ENCODE assay signal across 10 cellular contexts in genomic region chr10:22715290-22715625, GRCh38. TPM values are rescaled to one million over a fixed set of nuclear protein-coding genes. Genes with fewer than 3 reads are reported as not detected.
DNase-seq lines count a peak whose midpoint lies in the region; ATAC-seq, FAIRE-seq and TF ChIP-seq lines count a peak whose summit lies in the region.
"Had no signal": no experiment of that assay in that cellular context is flagged by ENCODE, and none has a peak within 500 bp of the region (broad histone marks: within the 10 kb centered on the region; RNA-seq: fewer than 3 reads in every experiment).

No MANE protein-coding gene starts in this region.

- H3K9ac ChIP-seq in astrocyte (ENCODE audit: low read length): no peak overlapping the region

- TF ChIP-seq CTCF in BJ (IDR thresholded peaks at IDR 0.05; ENCODE audit: insufficient read depth, low read depth, low read length) (no peak), HFFc6 (IDR thresholded peaks at IDR 0.05) (no peak), astrocyte (IDR thresholded peaks at IDR 0.05; ENCODE audit: insufficient read depth, low read depth, low read length) (no peak), left lung (IDR thresholded peaks at IDR 0.05) (no peak)

- H3K27me3 ChIP-seq in BJ (ENCODE audit: control insufficient read depth, insufficient read depth, low read length): no peaks in the 10 kb centered on the region
- H3K27me3 ChIP-seq in astrocyte (ENCODE audit: insufficient read depth, low read length): no peaks in the 10 kb centered on the region
- no peaks in the 10 kb centered on the region for H3K27me3 ChIP-seq in left lung
- H3K27me3 ChIP-seq: testis had no signal

- peak overlapping the region; percentile 99 for H2AFZ ChIP-seq in astrocyte (ENCODE audit: low read depth, low read length)

- H3K4me2 ChIP-seq in astrocyte (ENCODE audit: low read length): peak overlapping the region; percentile 92

- no peaks in the 10 kb centered on the region for H3K36me3 ChIP-seq in BJ (ENCODE audit: control insufficient read depth, insufficient read depth, low read length)
- no peaks in the 10 kb centered on the region for H3K36me3 ChIP-seq in astrocyte (ENCODE audit: insufficient read depth, low read length)
- no peaks in the 10 kb centered on the region for H3K36me3 ChIP-seq in left lung

- H3K9me3 Mint-ChIP-seq in HFFc6 (no peaks in the 10 kb centered on the region), astrocyte (ENCODE audit: unreplicated experiment) (no peaks in the 10 kb centered on the region), naive B cell (no peaks in the 10 kb centered on the region)

- H3K4me1 ChIP-seq in astrocyte (ENCODE audit: insufficient read depth, low read length) (peaks cover 15% of the 10 kb centered on the region), left lung (peaks cover 0 to 35% of the 10 kb centered on the region in 2 donors)

- H3K27ac Mint-ChIP-seq in HFFc6 (peak overlapping the region; percentile 28), astrocyte (ENCODE audit: unreplicated experiment) (peak overlapping the region; percentile 36), naive B cell (peak overlapping the region in 5 of 6 donors; percentile 3 to 96 (median 70))

- peaks cover 7% of the 10 kb centered on the region for H3K27me3 Mint-ChIP-seq in HFFc6 (ENCODE audit: insufficient read depth)
- no peaks in the 10 kb centered on the region for H3K27me3 Mint-ChIP-seq in astrocyte (ENCODE audit: low read depth, unreplicated experiment)
- H3K27me3 Mint-ChIP-seq in naive B cell: no peaks in the 10 kb centered on the region

- H3K4me1 Mint-ChIP-seq in HFFc6 (ENCODE audit: low read depth) (peaks cover 29% of the 10 kb centered on the region), astrocyte (ENCODE audit: low read depth, unreplicated experiment) (peaks cover 12% of the 10 kb centered on the region), naive B cell (peaks cover 21 to 32% (median 30%) of the 10 kb centered on the region in 3 donors)

- POLR2A ChIA-PET in BJ (lab: Charles Lee): no interaction called here

- peaks cover 38% of the 10 kb centered on the region for H3K79me2 ChIP-seq in astrocyte (ENCODE audit: insufficient read depth, low read length)

- ATAC-seq in naive B cell (ENCODE audit: low read depth in 2 of 2): no peak
- no peak for ATAC-seq in left lung

- no peak for FAIRE-seq in astrocyte (lab: Jason Lieb, UNC)

- H3K27ac ChIP-seq in astrocyte (ENCODE audit: low read depth, low read length) (no peak overlapping the region), left lung (no peak overlapping the region)

- intact Hi-C loops in left lung (cut with DNase I): loop anchor here in 1 of 2 donors (10.0 kb wide), 1 partner anchor 100 kb away; no protein-coding TSS in a partner anchor

- H3K9me3 ChIP-seq in astrocyte (ENCODE audit: insufficient read depth, low read depth, low read length) (no peaks in the 10 kb centered on the region), left lung (no peaks in the 10 kb centered on the region)
- H3K9me3 ChIP-seq: testis had no signal

- H4K20me1 ChIP-seq in astrocyte (ENCODE audit: insufficient read depth, low read length): peaks cover 28% of the 10 kb centered on the region

- H3K36me3 Mint-ChIP-seq in HFFc6 (ENCODE audit: low read depth): no peaks in the 10 kb centered on the region
- no peaks in the 10 kb centered on the region for H3K36me3 Mint-ChIP-seq in astrocyte (ENCODE audit: low read depth, unreplicated experiment)
- H3K36me3 Mint-ChIP-seq in naive B cell: no peaks in the 10 kb centered on the region

- CTCF ChIA-PET in BJ (lab: Yijun Ruan, JAX): interaction anchor here (2.0 kb wide), 1 partner anchor 131 kb away, joined by 4 read pairs; no protein-coding TSS in a partner anchor

- DNase-seq in BJ (ENCODE audit: low read depth) (no peak), HFFc6 (no peak), astrocyte (ENCODE audit: low read depth) (no peak), naive B cell (no peak), NCI-H2081 (lab: John Stamatoyannopoulos, UW) (no peak), NCI-H2107 (lab: John Stamatoyannopoulos, UW) (no peak), left lung (no peak)
- no peak for DNase-seq in activated effector memory CD4-positive, alpha-beta T cell treated with anti-CD3 and anti-CD28 coated beads, Interleukin-2, amount 50 U/mL, for 16 hours
- DNase-seq: DMS153, testis had no signal

- H3K4me3 Mint-ChIP-seq in HFFc6: peak overlapping the region; percentile 57
- H3K4me3 Mint-ChIP-seq in astrocyte (ENCODE audit: unreplicated experiment): peak overlapping the region; percentile 77
- peak overlapping the region; percentile 72 to 92 (median 88) for H3K4me3 Mint-ChIP-seq in naive B cell

- H3K4me3 ChIP-seq in BJ (ENCODE audit: low read depth, low read length) (0 out of 2 replicates have a peak overlapping the region, but pooled peaks have one; percentile 94), astrocyte (ENCODE audit: insufficient read depth, low read depth, low read length) (no peak overlapping the region), left lung (peak overlapping the region in 1 of 2 donors; percentile 82)

RNA-seq across cellular contexts. Expression of gene PIP4K2A, which starts 0.9 kb away (rescaled TPM):
- polyA plus RNA-seq in BJ (2011; rRNA removed) (17.3 and 27.1 TPM in 2 replicates), naive B cell (ENCODE audit: low read depth in 6 of 6) (10 to 100 TPM; 16.8 to 45.7 (median 26.3) TPM)
- 18.5 and 19.5 TPM in 2 replicates for polyA minus RNA-seq in BJ (2011; rRNA and poly(A)+ RNA removed)
- 10 to 100 TPM; 50.1 to 67.9 (median 58.9) TPM for total RNA-seq in HFFc6 (2021; fragmentation: NEBNext Ultra II Directional; extraction: Animal tissue kit (Norgen Biotek cat#: 25700))
- total RNA-seq in astrocyte (36.8 and 37.9 TPM in 2 replicates), left lung (10 to 100 TPM; 41.0 to 53.8 TPM)
